Comparison of ENCODE assay signal across 8 cellular contexts in genomic region chr10:92592761-92593552, GRCh38. TPM values are rescaled to one million over a fixed set of nuclear protein-coding genes. Genes with fewer than 3 reads are reported as not detected.
DNase-seq lines count a peak whose midpoint lies in the region; ATAC-seq and TF ChIP-seq lines count a peak whose summit lies in the region.

TSS of gene KIF11 (plus strand) at chr10:92593130. CDS start at chr10:92593376, 246 bp downstream.

- intact Hi-C loops in PC-3 (cut with micrococcal nuclease): loop anchor here (5.0 kb wide), 3 partner anchors 94 to 301 kb away; partner anchors contain the start of genes CPEB3, HHEX and MARCHF5

- DNase-seq in DMS 273 treated with DMSO at 0.1 percent for 48 hours (lab: John Stamatoyannopoulos, UW): peak; percentile 84
- peak; percentile 93 for DNase-seq in PC-3
- peak; percentile 96 for DNase-seq in activated T-cell treated with anti-CD3 and anti-CD28 coated beads for 48 hours (ENCODE audit: low read depth)
- DNase-seq in epithelial cell of proximal tubule (ENCODE audit: low read depth): no peak
- peak; percentile 99 for DNase-seq in mucosa of gallbladder (ENCODE audit: low spot score)
- peak; percentile 94 to 95 for DNase-seq in stimulated activated CD8-positive, alpha-beta memory T cell treated with anti-CD3 and anti-CD28 coated beads, Interleukin-4, amount 100 ng/mL, for 4 hours (ENCODE audit: low read depth in 2 of 2, low spot score in 1 of 2)

- peak within 1 kb of the TSS; percentile 92 for H3K9ac ChIP-seq in PC-3 (ENCODE audit: low read length)

- POLR2A ChIA-PET in PC-3 (lab: Charles Lee; ENCODE audit: unreplicated experiment): no interaction called here

- CTCF ChIA-PET in PC-3 (lab: Charles Lee): no interaction called here

- no peaks in the 10 kb centered on the region for H3K9me2 ChIP-seq in PC-3 (replicated peaks; ENCODE audit: low read length)

- peak within 1 kb of the TSS; percentile 90 for H2AFZ ChIP-seq in PC-3 (ENCODE audit: low read length)

- H3K27me3 ChIP-seq in PC-3 (ENCODE audit: low read length): no peaks in the 10 kb centered on the region

- peaks cover 51% of the 10 kb centered on the region for H3K79me2 ChIP-seq in PC-3 (ENCODE audit: low read length)

- peak within 1 kb of the TSS; percentile 95 for H3K27ac ChIP-seq in PC-3 (ENCODE audit: low read length)

- TF ChIP-seq RAD21 in Ishikawa (IDR thresholded peaks at IDR 0.05; ENCODE audit: low read depth): no peak

- H3K4me3 ChIP-seq in PC-3 (ENCODE audit: low read length): peak within 1 kb of the TSS; percentile 90
- H3K4me3 ChIP-seq in epithelial cell of proximal tubule (ENCODE audit: low read depth, low read length): peak within 1 kb of the TSS; percentile 96

- BruUV-seq in PC-3 (replicated peaks; lab: Mats Ljungman, UMichigan): no TSS peak

- ATAC-seq in GM21529 (IDR thresholded peaks at IDR 0.05; ENCODE audit: unreplicated experiment) (peak; percentile 75), PC-3 (peak; percentile 76)

- H4K20me1 ChIP-seq in PC-3 (ENCODE audit: low read length): 0 out of 2 replicates have a peak, but pooled peaks cover 10% of the 10 kb centered on the region

- H3K9me3 ChIP-seq in PC-3 (ENCODE audit: low read length): no peaks in the 10 kb centered on the region

- H3F3A ChIP-seq in PC-3 (ENCODE audit: low read length, unreplicated experiment): no peaks in the 10 kb centered on the region

- TF ChIP-seq CTCF in PC-3 (conservative IDR thresholded peaks at IDR 0.05; ENCODE audit: low read depth, low read length) (no peak), epithelial cell of proximal tubule (conservative IDR thresholded peaks at IDR 0.05; ENCODE audit: low read depth, low read length) (no peak)

- H3K4me2 ChIP-seq in PC-3 (ENCODE audit: low read length): peak within 1 kb of the TSS; percentile 87

- peak; percentile 45; the same call in 1 of the 2 replicates for TF ChIP-seq EP300 in Ishikawa (IDR thresholded peaks at IDR 0.05; ENCODE audit: borderline replicate concordance)

- H3K36me3 ChIP-seq in PC-3 (ENCODE audit: low read depth, low read length): no peaks in the 10 kb centered on the region

- peaks cover 25% of the 10 kb centered on the region for H3K4me1 ChIP-seq in PC-3 (ENCODE audit: insufficient read depth, low read length)

TF ChIP-seq in Ishikawa, 13 proteins besides CTCF, POLR2A, EP300 and RAD21:
- TF ChIP-seq USF1 (IDR thresholded peaks at IDR 0.05): peak; percentile 37; the same call in 1 of the 2 replicates
- peak; percentile 45; the same call in 1 of the 2 replicates for TF ChIP-seq NFIC (IDR thresholded peaks at IDR 0.05)
- peak; percentile 85 for TF ChIP-seq TAF1 (IDR thresholded peaks at IDR 0.05; ENCODE audit: low read depth)
- peak; percentile 16; the same call in 1 of the 2 replicates for TF ChIP-seq CEBPB (IDR thresholded peaks at IDR 0.05)
- TF ChIP-seq YY1 (IDR thresholded peaks at IDR 0.05; ENCODE audit: low read depth): peak; percentile 87
- TF ChIP-seq FOXM1 (IDR thresholded peaks at IDR 0.05; ENCODE audit: borderline replicate concordance, low read depth): peak; percentile 100
- 0 out of 2 replicates have a peak, but pooled peaks have one; percentile 20 for TF ChIP-seq EGR1 (IDR thresholded peaks at IDR 0.05)
- TF ChIP-seq TEAD4 (IDR thresholded peaks at IDR 0.05): peak; percentile 56
- TF ChIP-seq REST (IDR thresholded peaks at IDR 0.05; ENCODE audit: low read depth): 0 out of 2 replicates have a peak, but pooled peaks have one; percentile 17
- TF ChIP-seq ZBTB7A (IDR thresholded peaks at IDR 0.05; ENCODE audit: low read depth): peak; percentile 93
- TF ChIP-seq CREB1 (IDR thresholded peaks at IDR 0.05; ENCODE audit: low read depth): no peak; the same call in none of the 2 replicates
- peak; percentile 83 for TF ChIP-seq MAX (IDR thresholded peaks at IDR 0.05)
- no peak for TF ChIP-seq TCF12 (IDR thresholded peaks at IDR 0.05; ENCODE audit: low read depth)

RNA-seq across cellular contexts. Expression of gene KIF11, which starts in this region (rescaled TPM):
- total RNA-seq in PC-3 (2014; rRNA removed): 25.5 and 26.2 TPM in 2 replicates
- total RNA-seq in epithelial cell of proximal tubule: 36.5 and 40.6 TPM in 2 replicates
- total RNA-seq in mucosa of gallbladder: 1.8 TPM
